18 cellular contexts compared by ENCODE assay signal in the genomic region with DNA sequence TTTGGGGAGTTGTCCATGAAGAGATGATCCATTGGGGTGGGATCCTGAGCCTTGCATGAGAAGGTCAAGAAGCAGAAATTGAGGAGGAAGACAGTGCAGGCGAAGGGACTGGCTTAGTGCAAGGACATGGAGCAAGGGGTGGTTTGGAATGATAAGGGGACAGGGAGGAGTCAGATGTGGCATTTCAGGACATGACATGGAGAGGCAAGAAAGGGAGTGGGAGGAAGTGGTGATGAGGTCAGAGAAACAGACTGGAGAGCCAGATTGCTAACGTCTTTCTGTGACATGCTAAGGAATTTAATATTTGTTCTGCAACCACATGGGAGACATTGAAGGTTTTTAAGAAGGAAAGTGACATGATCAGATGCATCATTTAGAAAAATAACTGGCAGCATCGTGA.
"Had no signal": no experiment of that assay in that cellular context is flagged by ENCODE, and none has a peak within 500 bp of the region (broad histone marks: within the 10 kb centered on the region; RNA-seq: fewer than 3 reads in every experiment).

No MANE protein-coding gene starts in this region.

- FAIRE-seq: endometrium, kidney had no signal

- DNase-seq: effector memory CD4-positive, alpha-beta T cell; gastrocnemius medialis; heart right ventricle; left cardiac atrium; left ventricle myocardium inferior; lower lobe of right lung; natural killer cell; spleen; stimulated activated CD4-positive, alpha-beta T cell treated with anti-CD3 and anti-CD28 coated beads, Interleukin-15, amount 100 ng/mL, for 24 hours; stimulated activated CD4-positive, alpha-beta T cell treated with anti-CD3 and anti-CD28 coated beads, Interleukin-1b, Interleukin-23, amount 100 ng/mL, for 48 hours; stimulated activated CD4-positive, alpha-beta T cell treated with anti-CD3 and anti-CD28 coated beads, Interleukin-4, amount 100 ng/mL, for 4 hours; stimulated activated naive B cell treated with anti-CD40 and anti-IgM and Interleukin-4, amounts not matched to agents 10 μg/mL and 1 μg/mL and 100 μg/mL, for 72 hours; stimulated activated naive CD8-positive, alpha-beta T cell treated with anti-CD3 and anti-CD28 coated beads, Interleukin-15, amount 100 ng/mL, for 72 hours; transverse colon had no signal

- ATAC-seq: esophagus mucosa; gastrocnemius medialis; heart right ventricle; left cardiac atrium; lower lobe of right lung; natural killer cell; sciatic nerve; stimulated activated naive B cell treated with anti-CD40 and anti-IgM and Interleukin-4, amounts not matched to agents 10 μg/mL and 1 μg/mL and 100 μg/mL, for 72 hours; stimulated activated naive CD8-positive, alpha-beta T cell treated with anti-CD3 and anti-CD28 coated beads, Interleukin-15, amount 100 ng/mL, for 72 hours had no signal
